13 cellular contexts compared by ENCODE assay signal in the genomic region with DNA sequence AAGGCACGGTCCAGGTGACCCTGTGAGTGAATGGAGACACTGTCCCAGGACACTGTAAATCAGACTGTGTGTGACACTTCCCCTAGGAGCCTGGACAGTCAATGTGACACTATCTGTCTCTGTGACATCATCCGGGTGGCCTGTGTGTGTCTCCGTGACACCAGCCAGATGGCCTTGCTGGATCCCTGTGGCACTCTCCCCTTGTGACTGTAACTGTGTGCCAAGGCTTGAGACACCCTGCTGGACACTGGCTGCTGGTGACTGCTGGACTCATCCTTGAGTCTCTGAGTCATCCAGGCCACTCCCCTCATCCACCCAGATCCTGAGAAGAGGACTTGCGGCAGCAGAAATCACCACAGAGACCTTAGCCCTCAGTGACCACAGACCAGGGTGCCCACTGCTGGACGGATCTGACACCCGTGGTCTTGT. TPM values are rescaled to one million over a fixed set of nuclear protein-coding genes. Genes with fewer than 3 reads are reported as not detected.
DNase-seq lines count a peak whose midpoint lies in the region; ATAC-seq and TF ChIP-seq lines count a peak whose summit lies in the region.
"Had no signal": no experiment of that assay in that cellular context is flagged by ENCODE, and none has a peak within 500 bp of the region (broad histone marks: within the 10 kb centered on the region; RNA-seq: fewer than 3 reads in every experiment).

No MANE protein-coding gene starts in this region.

- H3K4me3 Mint-ChIP-seq in endodermal cell, result no peak overlapping the region
- H3K4me3 Mint-ChIP-seq in activated T-helper 1 cell treated with anti-CD3 and anti-CD28 coated beads, Interleukin-12 subunit alpha, Interleukin-12 subunit beta, Interleukin-2, Interleukin-4 antibody, amounts not matched to agents 30 ng/mL and 10 ng/mL and 1 ng/mL, durations not matched to agents 14 hours and 24 hours and 36 hours, result no peak overlapping the region
- H3K4me3 Mint-ChIP-seq: activated CD8-positive, alpha-beta T cell treated with anti-CD3 and anti-CD28 coated beads, Interleukin-2, amount 10 ng/mL, durations not matched to agents 7 days and 5 days; mesothelial cell of epicardium had no signal

- no peak overlapping the region for H3K4me3 ChIP-seq in Panc1 (ENCODE audit: low read depth in 2 of 2, low read length in 2 of 2)
- H3K4me3 ChIP-seq in endodermal cell (ENCODE audit: low read length), result no peak overlapping the region
- no peak overlapping the region for H3K4me3 ChIP-seq in mucosa of descending colon

- no peaks in the 10 kb centered on the region for H3K27me3 Mint-ChIP-seq in endodermal cell (ENCODE audit: insufficient read depth)
- peaks cover 22% of the 10 kb centered on the region for H3K27me3 Mint-ChIP-seq in activated T-helper 1 cell treated with anti-CD3 and anti-CD28 coated beads, Interleukin-12 subunit alpha, Interleukin-12 subunit beta, Interleukin-2, Interleukin-4 antibody, amounts not matched to agents 30 ng/mL and 10 ng/mL and 1 ng/mL, durations not matched to agents 14 hours and 24 hours and 36 hours (ENCODE audit: insufficient read depth)

- CTCF ChIA-PET in Panc1 (lab: Charles Lee), result no interaction called here

- peak overlapping the region; percentile 28 for H3K27ac Mint-ChIP-seq in endodermal cell
- no peak overlapping the region for H3K27ac Mint-ChIP-seq in activated naive CD4-positive, alpha-beta T cell treated with anti-CD3 and anti-CD28 coated beads, Interleukin-2, amount 50 U/mL, for 72 hours
- no peak overlapping the region for H3K27ac Mint-ChIP-seq in activated T-helper 1 cell treated with anti-CD3 and anti-CD28 coated beads, Interleukin-12 subunit alpha, Interleukin-12 subunit beta, Interleukin-2, Interleukin-4 antibody, amounts not matched to agents 30 ng/mL and 10 ng/mL and 1 ng/mL, durations not matched to agents 14 hours and 24 hours and 36 hours
- H3K27ac Mint-ChIP-seq: activated CD8-positive, alpha-beta T cell treated with anti-CD3 and anti-CD28 coated beads, Interleukin-2, amount 10 ng/mL, durations not matched to agents 7 days and 5 days; mesothelial cell of epicardium had no signal

- H3K9me3 Mint-ChIP-seq in endodermal cell, result no peaks in the 10 kb centered on the region
- no peaks in the 10 kb centered on the region for H3K9me3 Mint-ChIP-seq in activated naive CD4-positive, alpha-beta T cell treated with anti-CD3 and anti-CD28 coated beads, Interleukin-2, amount 50 U/mL, for 72 hours
- H3K9me3 Mint-ChIP-seq in activated T-helper 1 cell treated with anti-CD3 and anti-CD28 coated beads, Interleukin-12 subunit alpha, Interleukin-12 subunit beta, Interleukin-2, Interleukin-4 antibody, amounts not matched to agents 30 ng/mL and 10 ng/mL and 1 ng/mL, durations not matched to agents 14 hours and 24 hours and 36 hours, result no peaks in the 10 kb centered on the region
- H3K9me3 Mint-ChIP-seq: mesothelial cell of epicardium had no signal

- H3K27me3 ChIP-seq in Panc1 (ENCODE audit: control insufficient read depth, insufficient read depth, low read length) (peaks cover 12% of the 10 kb centered on the region), endodermal cell (ENCODE audit: control insufficient read depth, insufficient read depth, low read length, poor library complexity, severe bottlenecking) (no peaks in the 10 kb centered on the region)

- H3K9ac ChIP-seq in endodermal cell (ENCODE audit: extremely low read depth, low read length, poor library complexity, severe bottlenecking), result no peak overlapping the region

- peaks cover 13% of the 10 kb centered on the region for H3K4me1 Mint-ChIP-seq in endodermal cell
- H3K4me1 Mint-ChIP-seq in activated T-helper 1 cell treated with anti-CD3 and anti-CD28 coated beads, Interleukin-12 subunit alpha, Interleukin-12 subunit beta, Interleukin-2, Interleukin-4 antibody, amounts not matched to agents 30 ng/mL and 10 ng/mL and 1 ng/mL, durations not matched to agents 14 hours and 24 hours and 36 hours (ENCODE audit: low read depth), result no peaks in the 10 kb centered on the region

- H3K27ac ChIP-seq in Panc1 (ENCODE audit: low read length) (no peak overlapping the region), endodermal cell (ENCODE audit: low read depth, low read length) (no peak overlapping the region)

- DNase-seq in CD1c-positive myeloid dendritic cell (ENCODE audit: extremely low spot score) (peak; percentile 19), Panc1 (ENCODE audit: low read depth, low spot score) (no peak), endodermal cell (peak; percentile 66), mucosa of descending colon (no peak), SHP77 (lab: John Stamatoyannopoulos, UW) (no peak)
- no peak for DNase-seq in activated naive CD4-positive, alpha-beta T cell treated with anti-CD3 and anti-CD28 coated beads, Interleukin-2, amount 50 U/mL, for 72 hours (ENCODE audit: low spot score in 2 of 2)
- DNase-seq in activated T-helper 1 cell treated with anti-CD3 and anti-CD28 coated beads, Interleukin-12 subunit alpha, Interleukin-12 subunit beta, Interleukin-2, Interleukin-4 antibody, amounts not matched to agents 30 ng/mL and 10 ng/mL and 1 ng/mL, durations not matched to agents 14 hours and 24 hours and 36 hours (ENCODE audit: low spot score), result no peak
- DNase-seq: activated CD8-positive, alpha-beta T cell treated with anti-CD3 and anti-CD28 coated beads, Interleukin-2, amount 10 ng/mL, durations not matched to agents 7 days and 5 days; COR-L47; MM.1S; stimulated activated CD4-positive, alpha-beta T cell treated with anti-CD3 and anti-CD28 coated beads, Interleukin-2, amount 100 ng/mL, for 48 hours had no signal

- H3K36me3 Mint-ChIP-seq in endodermal cell (ENCODE audit: low read depth), result no peaks in the 10 kb centered on the region
- H3K36me3 Mint-ChIP-seq in activated naive CD4-positive, alpha-beta T cell treated with anti-CD3 and anti-CD28 coated beads, Interleukin-2, amount 50 U/mL, for 72 hours, result no peaks in the 10 kb centered on the region
- no peaks in the 10 kb centered on the region for H3K36me3 Mint-ChIP-seq in activated T-helper 1 cell treated with anti-CD3 and anti-CD28 coated beads, Interleukin-12 subunit alpha, Interleukin-12 subunit beta, Interleukin-2, Interleukin-4 antibody, amounts not matched to agents 30 ng/mL and 10 ng/mL and 1 ng/mL, durations not matched to agents 14 hours and 24 hours and 36 hours (ENCODE audit: low read depth)
- H3K36me3 Mint-ChIP-seq: mesothelial cell of epicardium had no signal

- TF ChIP-seq CTCF in Panc1 (IDR thresholded peaks at IDR 0.05), result no peak
- TF ChIP-seq CTCF in endodermal cell (conservative IDR thresholded peaks at IDR 0.05), result peak; percentile 15
- TF ChIP-seq CTCF in mucosa of descending colon (IDR thresholded peaks at IDR 0.05), result no peak

- BruUV-seq in Panc1 (replicated peaks; lab: Mats Ljungman, UMichigan), result no TSS peak

- no peaks in the 10 kb centered on the region for H3K4me1 ChIP-seq in Panc1 (ENCODE audit: control insufficient read depth, insufficient read depth, low read length)
- peaks cover 21% of the 10 kb centered on the region for H3K4me1 ChIP-seq in endodermal cell (ENCODE audit: control insufficient read depth, insufficient read depth, low read length)
- peaks cover 6% of the 10 kb centered on the region for H3K4me1 ChIP-seq in mucosa of descending colon (ENCODE audit: low read depth)

- POLR2A ChIA-PET in Panc1 (lab: Charles Lee), result no interaction called here

- H3K9me3 ChIP-seq in Panc1 (ENCODE audit: control insufficient read depth, insufficient read depth, low read depth, low read length) (no peaks in the 10 kb centered on the region), endodermal cell (ENCODE audit: control insufficient read depth, low read length) (no peaks in the 10 kb centered on the region), mucosa of descending colon (no peaks in the 10 kb centered on the region)

- ATAC-seq in Panc1 (peak; percentile 24; the same call in 1 of the 2 replicates), mucosa of descending colon (peak; percentile 37), GM18505 (IDR thresholded peaks at IDR 0.05; ENCODE audit: unreplicated experiment) (no peak)
- no peak for ATAC-seq in activated naive CD4-positive, alpha-beta T cell treated with anti-CD3 and anti-CD28 coated beads, Interleukin-2, amount 50 U/mL, for 72 hours
- ATAC-seq: activated CD8-positive, alpha-beta T cell treated with anti-CD3 and anti-CD28 coated beads, Interleukin-2, amount 10 ng/mL, durations not matched to agents 7 days and 5 days had no signal

- intact Hi-C loops in Panc1 (cut with micrococcal nuclease; ENCODE audit: unreplicated experiment), result loop anchor here (10.0 kb wide), 1 partner anchor 90 kb away; a partner anchor contains a TSS
- intact Hi-C loops in mucosa of descending colon (cut with DNase I, micrococcal nuclease), result no loop called here
- intact Hi-C loops in activated T-helper 1 cell treated with anti-CD3 and anti-CD28 coated beads, Interleukin-12 subunit alpha, Interleukin-12 subunit beta, Interleukin-2, Interleukin-4 antibody, amounts not matched to agents 30 ng/mL and 10 ng/mL and 1 ng/mL, durations not matched to agents 14 hours and 24 hours and 36 hours (cut with micrococcal nuclease), result no loop called here

- TF ChIP-seq POLR2A in GM18505 (IDR thresholded peaks at IDR 0.05; ENCODE audit: borderline replicate concordance, extremely low read depth, insufficient read depth, insufficient read length), result no peak

- no peaks in the 10 kb centered on the region for H3K36me3 ChIP-seq in Panc1 (ENCODE audit: control insufficient read depth, insufficient read depth, low read length)
- H3K36me3 ChIP-seq in endodermal cell (ENCODE audit: control insufficient read depth, insufficient read depth, low read length), result no peaks in the 10 kb centered on the region
- no peaks in the 10 kb centered on the region for H3K36me3 ChIP-seq in mucosa of descending colon (ENCODE audit: low read depth)

- WGBS in endodermal cell (ENCODE audit: insufficient coverage in 1 of 2, insufficient read length in 1 of 2), 2 experiments, result 88 to 90% methylated on average over 6 of the region's 6 CpGs

- in situ Hi-C loops in Panc1 (cut with HindIII; ENCODE audit: low pct_unique_long_range_greater_than_20kb, low sequenced_read_pairs), result no loop called here

RNA-seq across cellular contexts. Expression of a gene that starts 51.6 kb away (rescaled TPM):
- 41.6 TPM for total RNA-seq in Panc1 (2021; ENCODE audit: unreplicated experiment)
- 34.8 TPM for polyA plus RNA-seq in Panc1 (2012; ENCODE audit: insufficient read length)
- total RNA-seq in endodermal cell, result 10 to 100 TPM; 12.8 to 22.6 TPM
- polyA plus RNA-seq in endodermal cell (2013, experiment 1 of 2), result 31.2 TPM
- polyA plus RNA-seq in endodermal cell (2013, experiment 2 of 2), result 32.0 TPM
- total RNA-seq in mucosa of descending colon, result 10 to 100 TPM; 18.9 to 30.0 (median 29.8) TPM
- 10 to 100 TPM; 13.3 to 20.7 TPM for total RNA-seq in activated naive CD4-positive, alpha-beta T cell treated with anti-CD3 and anti-CD28 coated beads, Interleukin-2, amount 50 U/mL, for 72 hours
- total RNA-seq in activated T-helper 1 cell treated with anti-CD3 and anti-CD28 coated beads, Interleukin-12 subunit alpha, Interleukin-12 subunit beta, Interleukin-2, Interleukin-4 antibody, amounts not matched to agents 30 ng/mL and 10 ng/mL and 1 ng/mL, durations not matched to agents 14 hours and 24 hours and 36 hours, result 14.2 and 15.8 TPM in 2 replicates

RNA-seq across cellular contexts. Expression of a gene that starts 51.8 kb away (rescaled TPM):
- total RNA-seq in Panc1 (2021; ENCODE audit: unreplicated experiment) (58.6 TPM), endodermal cell (10 to 100 TPM; 24.9 to 28.2 TPM), mucosa of descending colon (10 to 100 TPM; 29.9 to 45.5 (median 42.0) TPM)
- 41.3 TPM for polyA plus RNA-seq in Panc1 (2012; ENCODE audit: insufficient read length)
- 63.3 TPM for polyA plus RNA-seq in endodermal cell (2013, experiment 1 of 2)
- 58.3 TPM for polyA plus RNA-seq in endodermal cell (2013, experiment 2 of 2)
- 10 to 100 TPM; 27.4 to 29.5 TPM for total RNA-seq in activated naive CD4-positive, alpha-beta T cell treated with anti-CD3 and anti-CD28 coated beads, Interleukin-2, amount 50 U/mL, for 72 hours
- 41.9 and 42.2 TPM in 2 replicates for total RNA-seq in activated T-helper 1 cell treated with anti-CD3 and anti-CD28 coated beads, Interleukin-12 subunit alpha, Interleukin-12 subunit beta, Interleukin-2, Interleukin-4 antibody, amounts not matched to agents 30 ng/mL and 10 ng/mL and 1 ng/mL, durations not matched to agents 14 hours and 24 hours and 36 hours

Comparison
In these comparisons a context has a peak if more than half of its experiments do, and no peak if none do; other contexts are left out.
1. DNase-seq: peak in CD1c-positive myeloid dendritic cell (single experiment) and endodermal cell (single experiment); none in Panc1 (single experiment), mucosa of descending colon (0 of 3), activated naive CD4-positive, alpha-beta T cell treated with anti-CD3 and anti-CD28 coated beads, Interleukin-2, amount 50 U/mL, for 72 hours (0 of 2), activated T-helper 1 cell treated with anti-CD3 and anti-CD28 coated beads, Interleukin-12 subunit alpha, Interleukin-12 subunit beta, Interleukin-2, Interleukin-4 antibody, amounts not matched to agents 30 ng/mL and 10 ng/mL and 1 ng/mL, durations not matched to agents 14 hours and 24 hours and 36 hours (single experiment) and SHP77 (0 of 2).
2. ATAC-seq: peak in Panc1 (single experiment) and mucosa of descending colon (single experiment); none in activated naive CD4-positive, alpha-beta T cell treated with anti-CD3 and anti-CD28 coated beads, Interleukin-2, amount 50 U/mL, for 72 hours (0 of 2) and GM18505 (single experiment).